21 cellular contexts compared by ENCODE assay signal in the genomic region with DNA sequence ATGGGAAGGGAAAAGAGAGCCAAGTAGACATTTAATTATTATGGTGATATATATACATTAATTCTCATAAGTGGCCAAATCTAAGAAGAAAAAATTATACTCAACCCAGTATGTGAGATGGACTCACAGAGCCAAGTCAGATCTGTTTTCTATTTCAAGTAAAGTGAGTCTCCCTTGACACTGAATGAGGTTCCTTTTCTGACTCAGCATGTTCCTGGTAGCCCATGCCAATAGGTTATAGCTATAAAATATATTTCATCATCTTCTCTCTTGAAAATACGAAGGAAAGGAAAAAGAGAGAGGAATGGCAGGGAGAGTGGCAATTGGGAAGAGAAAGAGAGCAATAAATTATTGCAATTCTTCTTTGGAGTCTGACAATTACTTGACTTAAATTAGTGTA.
DNase-seq lines count a peak whose midpoint lies in the region; ATAC-seq and TF ChIP-seq lines count a peak whose summit lies in the region.
"Had no signal": no experiment of that assay in that cellular context is flagged by ENCODE, and none has a peak within 500 bp of the region (broad histone marks: within the 10 kb centered on the region; RNA-seq: fewer than 3 reads in every experiment).

No MANE protein-coding gene starts in this region.

- no peaks in the 10 kb centered on the region for H3K27me3 ChIP-seq in mammary epithelial cell (ENCODE audit: insufficient read depth, low read length)
- H3K27me3 ChIP-seq: Peyer's patch had no signal

- 71% methylated on average over 1 of the region's 1 CpG for WGBS in mammary epithelial cell (ENCODE audit: low coverage, missing lambda C conversion rate)

- no peak overlapping the region for H3K9ac ChIP-seq in mammary epithelial cell (ENCODE audit: insufficient read depth, low read length)

- H3K9me3 ChIP-seq in mammary epithelial cell (replicated peaks; ENCODE audit: insufficient read depth, low read length): no peaks in the 10 kb centered on the region
- H3K9me3 ChIP-seq: Peyer's patch had no signal

- intact Hi-C loops in mammary epithelial cell (cut with micrococcal nuclease): no loop called here

- no TSS peak for BruUV-seq in mammary epithelial cell (replicated peaks; lab: Mats Ljungman, UMichigan)

- no peak for TF ChIP-seq CTCF in mammary epithelial cell (conservative IDR thresholded peaks at IDR 0.05 in 1 of 2, IDR thresholded peaks at IDR 0.05 in 1 of 2; ENCODE audit: extremely low read depth in 1 of 2, insufficient read depth in 1 of 2, low read depth in 1 of 2, low read length in 2 of 2)
- TF ChIP-seq CTCF in foreskin fibroblast (IDR thresholded peaks at IDR 0.05; ENCODE audit: low read depth, low read length): no peak

- no peaks in the 10 kb centered on the region for H3K36me3 ChIP-seq in mammary epithelial cell (ENCODE audit: insufficient read depth, low read length)
- H3K36me3 ChIP-seq: Peyer's patch had no signal

- no peak overlapping the region for H2AFZ ChIP-seq in mammary epithelial cell (ENCODE audit: low read depth, low read length)
- H2AFZ ChIP-seq: GM23338 had no signal

- H3K4me2 ChIP-seq in mammary epithelial cell (ENCODE audit: insufficient read depth, low read depth, low read length): no peak overlapping the region
- H3K4me2 ChIP-seq: GM23338 had no signal

- no peaks in the 10 kb centered on the region for H3K79me2 ChIP-seq in mammary epithelial cell (ENCODE audit: insufficient read depth, low read length)

- CTCF ChIA-PET in mammary epithelial cell (lab: Charles Lee; ENCODE audit: low non-redundant PET): no interaction called here

- DNase-seq in GM03348 (ENCODE audit: low spot score) (peak; percentile 7), mammary epithelial cell (peak; percentile 6), fibroblast of gingiva (ENCODE audit: low read depth) (peak; percentile 36), foreskin fibroblast (peak; percentile 20 to 53), NOMO-1 (lab: John Stamatoyannopoulos, UW; ENCODE audit: unreplicated experiment in 2 of 2) (no peak), left lobe of liver (ENCODE audit: low spot score) (no peak), NCI-H1694 treated with DMSO at 0.1 percent for 48 hours (lab: John Stamatoyannopoulos, UW) (no peak), NCI-H187 (lab: John Stamatoyannopoulos, UW) (no peak)
- DNase-seq: CD4-positive, CD25-positive, alpha-beta regulatory T cell; DMS79; HCEC 1CT; KBM-7; NCI-H1092 treated with DMSO at 0.1 percent for 48 hours; NCI-H1436 treated with DMSO at 0.1 percent for 48 hours; NCI-H2029 treated with DMSO at 0.1 percent for 48 hours; NCI-H226; NCI-H524; NCI-H774; NK-92 treated with Interleukin-12 subunit alpha and Interleukin-12 subunit beta, amount 100 ng/mL, for 24 hours; Peyer's patch had no signal

- H3K4me3 ChIP-seq in mammary epithelial cell (replicated peaks in 1 of 3; ENCODE audit: insufficient read depth in 1 of 3, low read depth in 2 of 3, low read length in 3 of 3): no peak overlapping the region
- H3K4me3 ChIP-seq in foreskin fibroblast (ENCODE audit: low read depth in 1 of 2, low read length in 2 of 2): no peak overlapping the region
- H3K4me3 ChIP-seq: GM23338, Peyer's patch had no signal

- H3K4me1 ChIP-seq in mammary epithelial cell (ENCODE audit: insufficient read depth, low read length): no peaks in the 10 kb centered on the region
- H3K4me1 ChIP-seq: Peyer's patch had no signal

- dilution Hi-C loops in mammary epithelial cell (cut with HindIII; ENCODE audit: low sequenced_read_pairs): no loop called here

- H3K27ac ChIP-seq in mammary epithelial cell (ENCODE audit: insufficient read depth, low read depth, low read length): no peak overlapping the region
- H3K27ac ChIP-seq: Peyer's patch had no signal

- in situ Hi-C loops in mammary epithelial cell (cut with MboI; ENCODE audit: low sequenced_read_pairs in 2 of 2): no loop called here

- H4K20me1 ChIP-seq in mammary epithelial cell (ENCODE audit: insufficient read depth, low read length): no peaks in the 10 kb centered on the region

- no peak for ATAC-seq in left lobe of liver
- ATAC-seq: GM23338 had no signal

Comparison
In these comparisons a context has a peak if more than half of its experiments do, and no peak if none do; other contexts are left out.
1. DNase-seq: peak in GM03348 (single experiment), mammary epithelial cell (single experiment), fibroblast of gingiva (single experiment) and foreskin fibroblast (2 of 2); none in NOMO-1 (0 of 2), left lobe of liver (single experiment), NCI-H1694 treated with DMSO at 0.1 percent for 48 hours (single experiment) and NCI-H187 (0 of 2).